Comparison of ENCODE assay signal across 24 cellular contexts in the genomic region with DNA sequence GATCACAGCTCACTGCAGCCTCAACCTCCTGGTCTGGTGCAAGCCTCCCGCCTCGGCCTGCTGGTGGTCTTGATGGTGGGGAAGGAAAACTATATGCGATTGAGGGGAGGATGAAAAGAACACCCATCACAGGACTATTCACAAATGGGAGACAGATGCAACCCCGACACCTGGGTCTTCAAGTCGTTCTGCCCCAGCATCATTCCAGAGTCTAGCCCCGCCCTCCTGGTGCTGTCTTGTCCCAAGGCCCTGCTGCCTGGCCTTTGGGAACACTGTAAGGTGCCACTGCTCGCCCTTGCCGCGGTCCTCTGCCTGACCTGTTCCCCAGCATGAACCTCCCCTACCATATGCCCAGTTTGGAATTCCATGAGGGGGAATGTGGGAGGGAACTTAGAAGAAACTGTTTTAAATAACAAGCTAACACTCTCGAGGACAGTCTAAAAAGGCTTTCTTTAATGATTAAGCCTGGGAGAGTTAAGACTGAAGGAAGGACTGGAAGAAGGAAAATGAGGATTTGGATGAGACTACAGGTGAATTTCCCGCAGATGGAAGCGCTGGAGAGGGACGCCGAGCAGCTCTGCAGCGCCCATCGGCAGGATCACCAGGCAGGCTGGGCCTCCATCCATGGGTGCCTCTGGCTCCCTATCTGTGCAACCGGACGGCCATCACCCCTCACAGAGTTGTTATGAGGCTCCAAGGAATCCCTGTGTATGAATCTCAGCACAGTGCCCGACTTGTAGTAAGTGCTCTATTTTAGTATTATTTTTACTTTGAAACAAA.
"Had no signal": no experiment of that assay in that cellular context is flagged by ENCODE, and none has a peak within 500 bp of the region (broad histone marks: within the 10 kb centered on the region; RNA-seq: fewer than 3 reads in every experiment).

No MANE protein-coding gene starts in this region.

- H3K4me3 ChIP-seq: colonic mucosa had no signal

- ATAC-seq: activated CD4-positive, alpha-beta T cell treated with anti-CD3 and anti-CD28 coated beads for 36 hours; activated CD8-positive, alpha-beta T cell treated with anti-CD3 and anti-CD28 coated beads, Interleukin-2, amount 10 ng/mL, durations not matched to agents 7 days and 5 days; activated T-cell treated with anti-CD3 and anti-CD28 coated beads, Interleukin-2, amount 50 U/mL, for 4 hours; esophagus mucosa had no signal

- H3K4me1 ChIP-seq: colonic mucosa had no signal

- H3K36me3 ChIP-seq: brain microvascular endothelial cell, colonic mucosa had no signal

- H3K27ac ChIP-seq: brain microvascular endothelial cell, colonic mucosa had no signal

- H3K27me3 ChIP-seq: brain microvascular endothelial cell, colonic mucosa had no signal

- FAIRE-seq: astrocyte, endometrium, frontal cortex had no signal

- DNase-seq: activated CD4-positive, alpha-beta memory T cell treated with anti-CD3 and anti-CD28 coated beads for 36 hours; activated CD4-positive, alpha-beta T cell treated with anti-CD3 and anti-CD28 coated beads for 36 hours; activated CD4-positive, alpha-beta T cell treated with anti-CD3 and anti-CD28 coated beads, Interleukin-2, amount 10 ng/mL, durations not matched to agents 24 days and 14 days; activated CD4-positive, CD25-positive, alpha-beta regulatory T cell; activated CD4-positive, CD25-positive, alpha-beta regulatory T cell treated with anti-CD3 and anti-CD28 coated beads, Interleukin-2, amount 50 U/mL, for 72 hours; activated CD8-positive, alpha-beta T cell treated with anti-CD3 and anti-CD28 coated beads, Interleukin-2, amount 10 ng/mL, durations not matched to agents 7 days and 5 days; activated gamma-delta T cell treated with Interleukin-2 at 50 U/mL for 16 hours; activated naive CD4-positive, alpha-beta T cell treated with anti-CD3 and anti-CD28 coated beads, Interleukin-2, amount 50 U/mL, for 16 hours; activated naive CD4-positive, alpha-beta T cell treated with Interleukin-2 at 50 U/mL for 16 hours; activated T-cell treated with anti-CD3 and anti-CD28 coated beads, Interleukin-2, amount 50 U/mL, for 4 hours; amniotic stem cell; anterior cingulate cortex; brain microvascular endothelial cell; central memory CD4-positive, alpha-beta T cell; cerebellar nuclear complex; colonic mucosa; effector CD8-positive, alpha-beta T cell; foreskin fibroblast; head of caudate nucleus; T-helper 2 cell had no signal

- H3K9me3 ChIP-seq: colonic mucosa had no signal
